In genomic region chr1:181115367-181115684, GRCh38 we compare ENCODE assay signal across 30 cellular contexts.
"Had no signal": no experiment of that assay in that cellular context is flagged by ENCODE, and none has a peak within 500 bp of the region (broad histone marks: within the 10 kb centered on the region; RNA-seq: fewer than 3 reads in every experiment).

No MANE protein-coding gene starts in this region.

- H3K9me3 ChIP-seq: ascending aorta, SJCRH30 had no signal

- H3K4me2 ChIP-seq: KMS-11 had no signal

- H3K4me3 ChIP-seq: ascending aorta, cardiac muscle cell, SJCRH30, SK-N-MC had no signal

- H3K9ac ChIP-seq: KMS-11 had no signal

- ATAC-seq: activated CD8-positive, alpha-beta T cell treated with anti-CD3 and anti-CD28 coated beads for 36 hours had no signal

- H3K36me3 ChIP-seq: ascending aorta, cardiac muscle cell, SJCRH30, WERI-Rb-1 had no signal

- DNase-seq: activated CD4-positive, alpha-beta T cell treated with anti-CD3 and anti-CD28 coated beads for 1 hour; activated CD4-positive, alpha-beta T cell treated with anti-CD3 and anti-CD28 coated beads for 48 hours; activated CD4-positive, alpha-beta T cell treated with anti-CD3 and anti-CD28 coated beads, Interleukin-2, amount 50 U/mL, for 4 hours; activated CD4-positive, CD25-positive, alpha-beta regulatory T cell; activated CD8-positive, alpha-beta T cell treated with anti-CD3 and anti-CD28 coated beads for 36 hours; activated gamma-delta T cell; activated naive CD4-positive, alpha-beta T cell treated with Interleukin-2 at 50 U/mL for 16 hours; activated naive CD8-positive, alpha-beta T cell treated with anti-CD3 and anti-CD28 coated beads, Interleukin-2, amount 10 ng/mL, durations not matched to agents 7 days and 5 days; activated T-cell treated with anti-CD3 and anti-CD28 coated beads, Interleukin-2, amount 50 U/mL, for 24 hours; amygdala; MM.1S; MV-4-11; NCI-H1092; NCI-H1436 treated with DMSO at 0.1 percent for 48 hours; NCI-H187; NCI-H2029 treated with DMSO at 0.1 percent for 48 hours; NCI-H2107; NCI-H2171; NCI-H510A; NCI-H526; NCI-H748 treated with DMSO at 0.1 percent for 48 hours; NK-92 treated with Interleukin-12 subunit alpha and Interleukin-12 subunit beta, amount 100 ng/mL, for 24 hours; SHP77; T1000; WERI-Rb-1 had no signal

- H3K27me3 ChIP-seq: ascending aorta, SJCRH30 had no signal

- H3K27ac ChIP-seq: ascending aorta, cardiac muscle cell, KMS-11, SJCRH30, SK-N-MC, WERI-Rb-1 had no signal
